8 cellular contexts compared by ENCODE assay signal in genomic region chr12:118371354-118372282, GRCh38. TPM values are rescaled to one million over a fixed set of nuclear protein-coding genes. Genes with fewer than 3 reads are reported as not detected.
DNase-seq lines count a peak whose midpoint lies in the region; ATAC-seq and TF ChIP-seq lines count a peak whose summit lies in the region.

No MANE protein-coding gene starts in this region.

- H3K27me3 ChIP-seq in RWPE2 (ENCODE audit: insufficient read depth, poor library complexity, severe bottlenecking) (no peaks in the 10 kb centered on the region), lung (ENCODE audit: control insufficient read depth, insufficient read depth) (no peaks in the 10 kb centered on the region), thymus (ENCODE audit: control insufficient read depth, insufficient read depth) (peaks cover 11% of the 10 kb centered on the region)

- peaks cover 16% of the 10 kb centered on the region for H3K4me1 ChIP-seq in RWPE2 (ENCODE audit: insufficient read depth, poor library complexity, severe bottlenecking)
- H3K4me1 ChIP-seq in lung (ENCODE audit: control insufficient read depth in 2 of 2, insufficient read depth in 2 of 2, low read length in 2 of 2) = peaks cover 0 to 13% of the 10 kb centered on the region in 2 donors
- peaks cover 16% of the 10 kb centered on the region for H3K4me1 ChIP-seq in thymus (ENCODE audit: control insufficient read depth, insufficient read depth, low read length)

- no peaks in the 10 kb centered on the region for H3K9me3 ChIP-seq in RWPE2 (ENCODE audit: severe bottlenecking)
- H3K9me3 ChIP-seq in lung (ENCODE audit: control insufficient read depth in 2 of 2, insufficient read depth in 1 of 2, low read length in 1 of 2) = no peaks in the 10 kb centered on the region
- no peaks in the 10 kb centered on the region for H3K9me3 ChIP-seq in thymus (ENCODE audit: control insufficient read depth)

- TF ChIP-seq CTCF in GM20000 (IDR thresholded peaks at IDR 0.05; ENCODE audit: extremely low read depth, missing control alignments) (no peak), RWPE2 (IDR thresholded peaks at IDR 0.05; ENCODE audit: poor library complexity, severe bottlenecking) (no peak), choroid plexus epithelial cell (conservative IDR thresholded peaks at IDR 0.05; ENCODE audit: low read depth, low read length) (no peak), lung (IDR thresholded peaks at IDR 0.05; ENCODE audit: control extremely low read depth, extremely low read depth) (no peak)

- H3K4me3 ChIP-seq in RWPE2 (ENCODE audit: severe bottlenecking) (peak overlapping the region; percentile 80), choroid plexus epithelial cell (ENCODE audit: low read depth, low read length) (peak overlapping the region; percentile 92), lung (peak overlapping the region; percentile 100), thymus (ENCODE audit: low read length) (peak overlapping the region; percentile 77)

- H3K27ac ChIP-seq in RWPE2 (ENCODE audit: poor library complexity, severe bottlenecking) = peak overlapping the region; percentile 38
- H3K27ac ChIP-seq in lung (ENCODE audit: low read depth in 1 of 2, low read length in 1 of 2) = peak overlapping the region in 1 of 2 donors; percentile 27
- H3K27ac ChIP-seq in thymus (ENCODE audit: low read depth) = no peak overlapping the region

- DNase-seq in GM20000 (ENCODE audit: low spot score) (peak; percentile 25), RWPE2 (ENCODE audit: low spot score) (no peak), choroid plexus epithelial cell (ENCODE audit: low read depth) (no peak), lung (ENCODE audit: low spot score) (no peak), NCI-H2171 (lab: John Stamatoyannopoulos, UW) (no peak)

- WGBS in lung, 2 donors = 1% methylated on average over 58 to 59 of the region's 59 CpGs
- WGBS in thymus = under 1% methylated on average over 59 of the region's 59 CpGs

- no peaks in the 10 kb centered on the region for H3K36me3 ChIP-seq in RWPE2 (ENCODE audit: low read depth)
- H3K36me3 ChIP-seq in lung (ENCODE audit: control insufficient read depth in 2 of 2, insufficient read depth in 2 of 2, low read length in 2 of 2) = no peaks in the 10 kb centered on the region
- no peaks in the 10 kb centered on the region for H3K36me3 ChIP-seq in thymus (ENCODE audit: control insufficient read depth, insufficient read depth)

- 0 out of 3 replicates have a peak, but pooled peaks have one; percentile 2 for ATAC-seq in RWPE2 (ENCODE audit: low read depth)
- no peak for ATAC-seq in lung (ENCODE audit: insufficient read depth, low FRiP score)
- no peak for ATAC-seq in HG03442 (IDR thresholded peaks at IDR 0.05; ENCODE audit: unreplicated experiment)
- no peak for ATAC-seq in HG03521 (IDR thresholded peaks at IDR 0.05; ENCODE audit: unreplicated experiment)

RNA-seq across cellular contexts. Expression of gene TAOK3, which starts 1.1 kb away (rescaled TPM):
- total RNA-seq in lung = 10 to 100 TPM; 45.5 to 54.5 TPM
- polyA plus RNA-seq in lung = 10 to 100 TPM; 19.9 to 29.9 TPM
- 16.8 TPM for polyA plus RNA-seq in thymus

RNA-seq across cellular contexts. Expression of gene SUDS3, which starts 4.7 kb away (rescaled TPM):
- 100 to 1,000 TPM in 1 of 2 donors, 10 to 100 TPM in 1; 23.0 to 106 TPM for total RNA-seq in lung
- polyA plus RNA-seq in lung (10 to 100 TPM; 10.9 to 12.5 TPM), thymus (19.3 TPM)
